ENCODE assay signal across 30 cellular contexts in genomic region chr10:60465801-60466200, GRCh38.
DNase-seq lines count a peak whose midpoint lies in the region; ATAC-seq and TF ChIP-seq lines count a peak whose summit lies in the region.
"Had no signal": no experiment of that assay in that cellular context is flagged by ENCODE, and none has a peak within 500 bp of the region (broad histone marks: within the 10 kb centered on the region; RNA-seq: fewer than 3 reads in every experiment).

No MANE protein-coding gene starts in this region.

- no peak for TF ChIP-seq POLR2A in suprapubic skin (IDR thresholded peaks at IDR 0.05)

- no peaks in the 10 kb centered on the region for H3K36me3 ChIP-seq in suprapubic skin
- H3K36me3 ChIP-seq: BE2C, breast epithelium, Peyer's patch, transverse colon had no signal

- TF ChIP-seq EP300 in suprapubic skin (IDR thresholded peaks at IDR 0.05), result no peak

- TF ChIP-seq CTCF in dorsolateral prefrontal cortex (IDR thresholded peaks at IDR 0.05 in 54 of 56, conservative IDR thresholded peaks at IDR 0.05 in 2 of 56; ENCODE audit: low read depth in 1 of 56, partially characterized antibody in 56 of 56) (no peak), suprapubic skin (IDR thresholded peaks at IDR 0.05) (no peak)

- no peaks in the 10 kb centered on the region for H3K9me3 ChIP-seq in suprapubic skin
- H3K9me3 ChIP-seq: A549, BE2C, breast epithelium, Peyer's patch, transverse colon had no signal

- H3K4me1 ChIP-seq in suprapubic skin, result no peaks in the 10 kb centered on the region
- H3K4me1 ChIP-seq: breast epithelium, Peyer's patch, transverse colon had no signal

- peak overlapping the region in 32 of 59 donors; percentile 1 to 75 (median 32) for H3K27ac ChIP-seq in dorsolateral prefrontal cortex
- H3K27ac ChIP-seq in suprapubic skin, result no peak overlapping the region
- H3K27ac ChIP-seq: A549, breast epithelium, Peyer's patch, transverse colon had no signal

- ATAC-seq in HG03565 (IDR thresholded peaks at IDR 0.05; ENCODE audit: unreplicated experiment) (no peak), HG03469 (IDR thresholded peaks at IDR 0.05; ENCODE audit: unreplicated experiment) (no peak)
- ATAC-seq: naive thymus-derived CD4-positive, alpha-beta T cell; T-cell had no signal

- peak overlapping the region in 2 of 59 donors; percentile 6 to 17 for H3K4me3 ChIP-seq in dorsolateral prefrontal cortex
- no peak overlapping the region for H3K4me3 ChIP-seq in suprapubic skin
- H3K4me3 ChIP-seq: A549, breast epithelium, Peyer's patch, smooth muscle cell, transverse colon had no signal

- H3K27me3 ChIP-seq in dorsolateral prefrontal cortex (no peaks in the 10 kb centered on the region), suprapubic skin (no peaks in the 10 kb centered on the region)
- H3K27me3 ChIP-seq: BE2C, breast epithelium, Peyer's patch, transverse colon had no signal

- DNase-seq in EH (ENCODE audit: low read depth) (peak; percentile 65), NCI-H226 (peak; percentile 16), dorsolateral prefrontal cortex (no peak), iris pigment epithelial cell (ENCODE audit: low read depth) (peak; percentile 55), OCI-M1 (lab: John Stamatoyannopoulos, UW) (no peak), suprapubic skin (ENCODE audit: low spot score in 2 of 2) (no peak)
- DNase-seq: activated CD4-positive, alpha-beta T cell treated with anti-CD3 and anti-CD28 coated beads, Interleukin-2, amount 50 U/mL, for 4 hours; activated CD8-positive, alpha-beta memory T cell treated with anti-CD3 and anti-CD28 coated beads, Interleukin-2, amount 50 U/mL, for 4 hours; activated naive CD4-positive, alpha-beta T cell treated with anti-CD3 and anti-CD28 coated beads, Interleukin-2, amount 50 U/mL, for 16 hours; amniotic stem cell; BE2C; cortex of kidney; endodermal cell; GDM1; H9; KBM-7; kidney; midbrain; naive thymus-derived CD4-positive, alpha-beta T cell; NCI-H1694; NCI-H526 treated with DMSO at 0.1 percent for 48 hours; Peyer's patch; stimulated activated CD4-positive, alpha-beta T cell treated with anti-CD3 and anti-CD28 coated beads, Interleukin-2, amount 100 ng/mL, for 24 hours; T-cell; transverse colon had no signal

- intact Hi-C loops in dorsolateral prefrontal cortex (cut with DNase I), result no loop called here

- 50% methylated on average over 2 of the region's 2 CpGs for WGBS in suprapubic skin

Comparison
In these comparisons a context has a peak if more than half of its experiments do, and no peak if none do; other contexts are left out.
1. DNase-seq: peak in EH (single experiment), NCI-H226 (single experiment) and iris pigment epithelial cell (single experiment); none in dorsolateral prefrontal cortex (0 of 10), OCI-M1 (single experiment) and suprapubic skin (0 of 2).